ENCODE assay signal across 25 cellular contexts in the genomic region with DNA sequence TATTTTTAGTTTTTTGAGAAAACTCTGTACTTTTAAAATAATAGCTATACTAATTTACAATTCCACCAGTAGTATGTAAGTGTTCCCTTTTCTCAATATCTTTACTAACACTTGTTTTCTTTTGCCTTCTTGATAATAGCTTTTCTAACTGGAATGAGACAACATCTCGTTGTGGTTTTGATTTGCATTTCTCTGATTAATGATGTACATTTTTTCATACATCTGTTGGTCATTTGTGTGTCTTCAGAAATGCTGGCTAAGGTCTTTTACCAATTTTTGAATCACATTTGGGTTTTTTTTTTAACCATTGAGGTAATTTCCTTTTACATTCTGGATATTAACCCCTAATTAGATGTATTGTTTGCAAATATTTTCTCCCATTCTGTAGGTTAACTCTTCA.
"Had no signal": no experiment of that assay in that cellular context is flagged by ENCODE, and none has a peak within 500 bp of the region (broad histone marks: within the 10 kb centered on the region; RNA-seq: fewer than 3 reads in every experiment).

No MANE protein-coding gene starts in this region.

- H3K9me3 ChIP-seq: mucosa of descending colon, stomach had no signal

- FAIRE-seq: keratinocyte had no signal

- H3K4me2 ChIP-seq: smooth muscle cell had no signal

- H3K27ac ChIP-seq: cardiac muscle cell, epithelial cell of prostate, heart left ventricle, stomach, suprapubic skin, tibial nerve, VCaP had no signal

- H3K4me1 ChIP-seq: heart left ventricle, stomach, suprapubic skin, tibial nerve had no signal

- H3K27me3 ChIP-seq: cardiac muscle cell, heart left ventricle, stomach, suprapubic skin, tibial nerve had no signal

- H3K36me3 ChIP-seq: cardiac muscle cell had no signal

- H3K4me3 ChIP-seq: cardiac muscle cell, heart left ventricle, mucosa of descending colon, smooth muscle cell, stomach, suprapubic skin, tibial nerve had no signal

- DNase-seq: activated CD4-positive, alpha-beta memory T cell treated with anti-CD3 and anti-CD28 coated beads, Interleukin-2, amount 10 ng/mL, durations not matched to agents 7 days and 5 days; activated CD4-positive, alpha-beta T cell treated with anti-CD3 and anti-CD28 coated beads, Interleukin-2, amount 10 ng/mL, durations not matched to agents 24 days and 14 days; activated effector memory CD4-positive, alpha-beta T cell treated with Interleukin-2 at 50 U/mL for 16 hours; activated naive CD4-positive, alpha-beta T cell treated with anti-CD3 and anti-CD28 coated beads for 36 hours; activated naive CD8-positive, alpha-beta T cell treated with anti-CD3 and anti-CD28 coated beads, Interleukin-2, amount 10 ng/mL, durations not matched to agents 7 days and 5 days; activated T-cell treated with anti-CD3 and anti-CD28 coated beads, Interleukin-2, amount 50 U/mL, for 72 hours; amygdala; cortex of kidney; heart left ventricle; left colon; mesendoderm; mucosa of descending colon; nucleus accumbens; stimulated activated CD4-positive, alpha-beta T cell treated with anti-CD3 and anti-CD28 coated beads, Interleukin-15, amount 100 ng/mL, for 24 hours; stomach had no signal

- ATAC-seq: activated CD4-positive, CD25-positive, alpha-beta regulatory T cell treated with anti-CD3 and anti-CD28 coated beads, Interleukin-2, amount 50 U/mL, for 24 hours; activated T-cell treated with anti-CD3 and anti-CD28 coated beads, Interleukin-2, amount 50 U/mL, for 72 hours; heart left ventricle; left colon; mucosa of descending colon; sciatic nerve; stimulated activated memory B cell treated with anti-CD40 and anti-IgM and Interleukin-4, amounts not matched to agents 10 μg/mL and 1 μg/mL and 100 μg/mL, for 72 hours had no signal
